Comparison of ENCODE assay signal across 7 cellular contexts in genomic region chr14:88323086-88323519, GRCh38. TPM values are rescaled to one million over a fixed set of nuclear protein-coding genes. Genes with fewer than 3 reads are reported as not detected.
DNase-seq lines count a peak whose midpoint lies in the region; ATAC-seq and TF ChIP-seq lines count a peak whose summit lies in the region.

KCNK10 (minus strand) TSS chr14:88323269; CDS start chr14:88322798, 471 bp downstream.

- H3K9ac ChIP-seq in fibroblast of lung (ENCODE audit: insufficient read depth, low read length) = no peak within 1 kb of the TSS
- no peak within 1 kb of the TSS for H3K9ac ChIP-seq in smooth muscle cell (ENCODE audit: low read depth)

- H3F3A ChIP-seq in smooth muscle cell (ENCODE audit: low read depth) = no peaks in the 10 kb centered on the region

- H4K20me1 ChIP-seq in fibroblast of lung (ENCODE audit: control insufficient read depth, extremely low read depth, insufficient read depth, low read length) (no peaks in the 10 kb centered on the region), smooth muscle cell (ENCODE audit: low read depth) (no peaks in the 10 kb centered on the region)

- DNase-seq in NCI-H748 treated with DMSO at 0.1 percent for 48 hours (lab: John Stamatoyannopoulos, UW) (peak; percentile 54), fibroblast of lung (ENCODE audit: low read depth in 2 of 2) (peak; percentile 6 to 13), smooth muscle cell (lab: John Stamatoyannopoulos, UW; ENCODE audit: unreplicated experiment) (no peak), activated gamma-delta T cell (lab: John Stamatoyannopoulos, UW) (no peak)

- H3K4me2 ChIP-seq in fibroblast of lung (ENCODE audit: extremely low read depth, insufficient read depth, low read length) (peak within 1 kb of the TSS; percentile 51), smooth muscle cell (peak within 1 kb of the TSS; percentile 82)

- no peaks in the 10 kb centered on the region for H3K9me3 ChIP-seq in fibroblast of lung (ENCODE audit: control insufficient read depth, insufficient read depth, low read depth, low read length)
- H3K9me3 ChIP-seq in smooth muscle cell (replicated peaks; ENCODE audit: low read depth) = no peaks in the 10 kb centered on the region

- ATAC-seq in GM18502 (IDR thresholded peaks at IDR 0.05; ENCODE audit: poor library complexity, unreplicated experiment) (peak; percentile 42), GM21717 (IDR thresholded peaks at IDR 0.05; ENCODE audit: unreplicated experiment) (peak; percentile 42), GM18870 (IDR thresholded peaks at IDR 0.05; ENCODE audit: unreplicated experiment) (no peak)

- WGBS in smooth muscle cell (ENCODE audit: low lambda C conversion rate) = 0% methylated on average over 20 of the region's 52 CpGs

- H3K4me3 ChIP-seq in fibroblast of lung (replicated peaks in 1 of 4; ENCODE audit: control extremely low read depth in 1 of 4, insufficient read depth in 1 of 4, low read depth in 3 of 4, low read length in 4 of 4) (peak within 1 kb of the TSS in 1 of 4 experiments; percentile 17), smooth muscle cell (peak within 1 kb of the TSS; percentile 44)

- H3K36me3 ChIP-seq in fibroblast of lung (ENCODE audit: control insufficient read depth, insufficient read depth, low read length) (no peaks in the 10 kb centered on the region), smooth muscle cell (ENCODE audit: low read depth) (no peaks in the 10 kb centered on the region)

- H2AFZ ChIP-seq in fibroblast of lung (ENCODE audit: low read length) = no peak within 1 kb of the TSS
- no peak within 1 kb of the TSS for H2AFZ ChIP-seq in smooth muscle cell (ENCODE audit: low read depth)

- TF ChIP-seq CTCF in fibroblast of lung (conservative IDR thresholded peaks at IDR 0.05 in 1 of 2, IDR thresholded peaks at IDR 0.05 in 1 of 2; ENCODE audit: low read depth in 1 of 2, low read length in 2 of 2) (no peak), smooth muscle cell (IDR thresholded peaks at IDR 0.05; ENCODE audit: borderline replicate concordance, insufficient read depth, poor library complexity, severe bottlenecking) (no peak)

- no peaks in the 10 kb centered on the region for H3K79me2 ChIP-seq in fibroblast of lung (ENCODE audit: control insufficient read depth, insufficient read depth, low read length)
- no peaks in the 10 kb centered on the region for H3K79me2 ChIP-seq in smooth muscle cell (ENCODE audit: low read depth)

- H3K4me1 ChIP-seq in fibroblast of lung (ENCODE audit: control insufficient read depth, extremely low read depth, insufficient read depth, low read length) (no peaks in the 10 kb centered on the region), smooth muscle cell (ENCODE audit: low read depth) (no peaks in the 10 kb centered on the region)

- H3K27ac ChIP-seq in fibroblast of lung (ENCODE audit: insufficient read depth, low read length) (no peak within 1 kb of the TSS), smooth muscle cell (ENCODE audit: low read depth) (no peak within 1 kb of the TSS)

- H3K27me3 ChIP-seq in fibroblast of lung (ENCODE audit: control insufficient read depth, insufficient read depth, low read length) = peaks cover 37% of the 10 kb centered on the region
- peaks cover 100% of the 10 kb centered on the region for H3K27me3 ChIP-seq in smooth muscle cell (ENCODE audit: low read depth)

RNA-seq across cellular contexts. Expression of gene KCNK10, which starts in this region (rescaled TPM):
- not detected in 2 replicates for total RNA-seq in fibroblast of lung
- polyA plus RNA-seq in fibroblast of lung = not detected in 2 replicates
- polyA plus RNA-seq in fibroblast of lung (2012) = not detected in 2 replicates
- not detected in 2 replicates for polyA minus RNA-seq in fibroblast of lung (ENCODE audit: low replicate concordance)
- not detected in 2 replicates for total RNA-seq in smooth muscle cell
- polyA plus RNA-seq in smooth muscle cell = not detected in 2 replicates

Comparison
In these comparisons a context has a peak if more than half of its experiments do, and no peak if none do; other contexts are left out.
1. Peak in DNase-seq and H3K4me2 ChIP-seq in fibroblast of lung; RNA of the gene not detected or under 1 TPM.